In genomic region chr6:156928972-156929371, GRCh38 we compare ENCODE assay signal across 18 cellular contexts.
DNase-seq lines count a peak whose midpoint lies in the region; ATAC-seq and TF ChIP-seq lines count a peak whose summit lies in the region.
"Had no signal": no experiment of that assay in that cellular context is flagged by ENCODE, and none has a peak within 500 bp of the region (broad histone marks: within the 10 kb centered on the region; RNA-seq: fewer than 3 reads in every experiment).

No MANE protein-coding gene starts in this region.

- H3K27ac Mint-ChIP-seq in activated T-cell treated with anti-CD3 and anti-CD28 coated beads, Interleukin-2, amount 50 U/mL, for 24 hours: peak overlapping the region; percentile 77
- peak overlapping the region; percentile 11 for H3K27ac Mint-ChIP-seq in CD4-positive, alpha-beta T cell
- H3K27ac Mint-ChIP-seq in activated T-helper 17 cell treated with anti-CD3 and anti-CD28 coated beads, Interleukin-2, amount 50 U/mL, for 72 hours: peak overlapping the region; percentile 47
- peak overlapping the region; percentile 17 for H3K27ac Mint-ChIP-seq in stimulated activated memory B cell treated with anti-CD40 and anti-IgM and Interleukin-4, amounts not matched to agents 10 μg/mL and 1 μg/mL and 100 μg/mL, for 72 hours
- H3K27ac Mint-ChIP-seq: HFFc6 had no signal

- H3K4me1 Mint-ChIP-seq in activated T-cell treated with anti-CD3 and anti-CD28 coated beads, Interleukin-2, amount 50 U/mL, for 24 hours (ENCODE audit: low read depth): peaks cover 82% of the 10 kb centered on the region
- H3K4me1 Mint-ChIP-seq in CD4-positive, alpha-beta T cell (ENCODE audit: low read depth): peaks cover 93% of the 10 kb centered on the region
- peaks cover 40% of the 10 kb centered on the region for H3K4me1 Mint-ChIP-seq in activated T-helper 17 cell treated with anti-CD3 and anti-CD28 coated beads, Interleukin-2, amount 50 U/mL, for 72 hours
- H3K4me1 Mint-ChIP-seq in stimulated activated memory B cell treated with anti-CD40 and anti-IgM and Interleukin-4, amounts not matched to agents 10 μg/mL and 1 μg/mL and 100 μg/mL, for 72 hours: peaks cover 66% of the 10 kb centered on the region

- POLR2A ChIA-PET in CD4-positive, alpha-beta T cell (lab: Charles Lee): interaction anchor here (0.5 kb wide), 1 partner anchor 31 kb away, joined by 4 read pairs; no protein-coding TSS in a partner anchor

- H3K27me3 ChIP-seq in CD4-positive, alpha-beta T cell (ENCODE audit: control insufficient read depth, insufficient read depth, low read length): no peaks in the 10 kb centered on the region
- H3K27me3 ChIP-seq: BLaER1 had no signal

- H3K27me3 Mint-ChIP-seq in activated T-cell treated with anti-CD3 and anti-CD28 coated beads, Interleukin-2, amount 50 U/mL, for 24 hours: no peaks in the 10 kb centered on the region
- no peaks in the 10 kb centered on the region for H3K27me3 Mint-ChIP-seq in CD4-positive, alpha-beta T cell
- no peaks in the 10 kb centered on the region for H3K27me3 Mint-ChIP-seq in activated T-helper 17 cell treated with anti-CD3 and anti-CD28 coated beads, Interleukin-2, amount 50 U/mL, for 72 hours
- no peaks in the 10 kb centered on the region for H3K27me3 Mint-ChIP-seq in stimulated activated memory B cell treated with anti-CD40 and anti-IgM and Interleukin-4, amounts not matched to agents 10 μg/mL and 1 μg/mL and 100 μg/mL, for 72 hours

- H3K9me3 Mint-ChIP-seq in activated T-cell treated with anti-CD3 and anti-CD28 coated beads, Interleukin-2, amount 50 U/mL, for 24 hours: no peaks in the 10 kb centered on the region
- H3K9me3 Mint-ChIP-seq in CD4-positive, alpha-beta T cell: no peaks in the 10 kb centered on the region
- H3K9me3 Mint-ChIP-seq in activated T-helper 17 cell treated with anti-CD3 and anti-CD28 coated beads, Interleukin-2, amount 50 U/mL, for 72 hours: no peaks in the 10 kb centered on the region
- no peaks in the 10 kb centered on the region for H3K9me3 Mint-ChIP-seq in stimulated activated memory B cell treated with anti-CD40 and anti-IgM and Interleukin-4, amounts not matched to agents 10 μg/mL and 1 μg/mL and 100 μg/mL, for 72 hours
- H3K9me3 Mint-ChIP-seq: CD8-positive, alpha-beta T cell; H9; HFFc6 had no signal

- intact Hi-C loops in CD4-positive, alpha-beta T cell (cut with DNase I, micrococcal nuclease): no loop called here

- CTCF ChIA-PET in CD4-positive, alpha-beta T cell (lab: Charles Lee): no interaction called here

- no peak for TF ChIP-seq CTCF in CD4-positive, alpha-beta T cell (IDR thresholded peaks at IDR 0.05)

- H3K27ac ChIP-seq in CD4-positive, alpha-beta T cell (ENCODE audit: low read depth, low read length): no peak overlapping the region
- H3K27ac ChIP-seq: BLaER1 had no signal

- DNase-seq in activated T-cell treated with anti-CD3 and anti-CD28 coated beads, Interleukin-2, amount 50 U/mL, for 24 hours: no peak
- DNase-seq in activated T-cell treated with anti-CD3 and anti-CD28 coated beads, Interleukin-2, amount 50 U/mL, for 1 hour: no peak
- no peak for DNase-seq in CD4-positive, alpha-beta T cell
- DNase-seq in NCI-H2029 treated with DMSO at 0.1 percent for 48 hours (lab: John Stamatoyannopoulos, UW): no peak
- DNase-seq in NCI-H510A (lab: John Stamatoyannopoulos, UW): no peak
- DNase-seq: CD8-positive, alpha-beta T cell; DND-41; H9; HFFc6; Kasumi-1; NCI-H1694; NCI-H2081 treated with DMSO at 0.1 percent for 48 hours; NCI-H2171 treated with DMSO at 0.1 percent for 48 hours; NCI-H526 treated with DMSO at 0.1 percent for 48 hours; OCI-M1 had no signal

- H3K9me3 ChIP-seq in CD4-positive, alpha-beta T cell (ENCODE audit: control insufficient read depth, low read length): no peaks in the 10 kb centered on the region
- H3K9me3 ChIP-seq: BLaER1 had no signal

- H3K4me3 Mint-ChIP-seq in activated T-cell treated with anti-CD3 and anti-CD28 coated beads, Interleukin-2, amount 50 U/mL, for 24 hours: no peak overlapping the region
- peak overlapping the region; percentile 13 for H3K4me3 Mint-ChIP-seq in CD4-positive, alpha-beta T cell
- no peak overlapping the region for H3K4me3 Mint-ChIP-seq in activated T-helper 17 cell treated with anti-CD3 and anti-CD28 coated beads, Interleukin-2, amount 50 U/mL, for 72 hours
- no peak overlapping the region for H3K4me3 Mint-ChIP-seq in stimulated activated memory B cell treated with anti-CD40 and anti-IgM and Interleukin-4, amounts not matched to agents 10 μg/mL and 1 μg/mL and 100 μg/mL, for 72 hours
- H3K4me3 Mint-ChIP-seq: CD8-positive, alpha-beta T cell; H9; HFFc6 had no signal

- H3K36me3 Mint-ChIP-seq in activated T-cell treated with anti-CD3 and anti-CD28 coated beads, Interleukin-2, amount 50 U/mL, for 24 hours (ENCODE audit: low read depth): peaks cover 27% of the 10 kb centered on the region
- peaks cover 12% of the 10 kb centered on the region for H3K36me3 Mint-ChIP-seq in CD4-positive, alpha-beta T cell (ENCODE audit: low read depth)
- H3K36me3 Mint-ChIP-seq in activated T-helper 17 cell treated with anti-CD3 and anti-CD28 coated beads, Interleukin-2, amount 50 U/mL, for 72 hours (ENCODE audit: low read depth): peaks cover 10% of the 10 kb centered on the region
- H3K36me3 Mint-ChIP-seq in stimulated activated memory B cell treated with anti-CD40 and anti-IgM and Interleukin-4, amounts not matched to agents 10 μg/mL and 1 μg/mL and 100 μg/mL, for 72 hours: peaks cover 23% of the 10 kb centered on the region

- no peak for ATAC-seq in CD4-positive, alpha-beta T cell (ENCODE audit: poor library complexity)
- peak; percentile 57 for ATAC-seq in activated T-helper 17 cell treated with anti-CD3 and anti-CD28 coated beads, Interleukin-2, amount 50 U/mL, for 72 hours (replicated peaks)
- ATAC-seq in stimulated activated memory B cell treated with anti-CD40 and anti-IgM and Interleukin-4, amounts not matched to agents 10 μg/mL and 1 μg/mL and 100 μg/mL, for 72 hours: no peak
- ATAC-seq: CD8-positive, alpha-beta T cell had no signal

Comparison
In these comparisons a context has a peak if more than half of its experiments do, and no peak if none do; other contexts are left out.
1. H3K27ac Mint-ChIP-seq: peak in every context shown above with its lines; median percentile 77 in activated T-cell treated with anti-CD3 and anti-CD28 coated beads, Interleukin-2, amount 50 U/mL, for 24 hours; 47 in activated T-helper 17 cell treated with anti-CD3 and anti-CD28 coated beads, Interleukin-2, amount 50 U/mL, for 72 hours; 17 in stimulated activated memory B cell treated with anti-CD40 and anti-IgM and Interleukin-4, amounts not matched to agents 10 μg/mL and 1 μg/mL and 100 μg/mL, for 72 hours; 11 in CD4-positive, alpha-beta T cell.